In genomic region chr12:123094349-123095073, GRCh38 we compare ENCODE assay signal across 9 cellular contexts. TPM values are rescaled to one million over a fixed set of nuclear protein-coding genes. Genes with fewer than 3 reads are reported as not detected.
DNase-seq lines count a peak whose midpoint lies in the region; ATAC-seq and TF ChIP-seq lines count a peak whose summit lies in the region.
"Had no signal": no experiment of that assay in that cellular context is flagged by ENCODE, and none has a peak within 500 bp of the region (broad histone marks: within the 10 kb centered on the region; RNA-seq: fewer than 3 reads in every experiment).

No MANE protein-coding gene starts in this region.

- POLR2A ChIA-PET in PC-3 (lab: Charles Lee; ENCODE audit: unreplicated experiment): no interaction called here
- POLR2A ChIA-PET in CD4-positive, alpha-beta memory T cell (lab: Charles Lee; ENCODE audit: partially characterized antibody): interaction anchor here (0.6 kb wide), 1 partner anchor 320 kb away, joined by 5 read pairs; no protein-coding TSS in a partner anchor

- no peak for TF ChIP-seq CTCF in BE2C (IDR thresholded peaks at IDR 0.05; ENCODE audit: low read depth, low read length)
- TF ChIP-seq CTCF in PC-3 (conservative IDR thresholded peaks at IDR 0.05; ENCODE audit: low read depth, low read length): no peak
- TF ChIP-seq CTCF in nephron progenitor cell (IDR thresholded peaks at IDR 0.05): no peak

- H3K4me1 Mint-ChIP-seq in nephron progenitor cell: peaks cover 86% of the 10 kb centered on the region
- H3K4me1 Mint-ChIP-seq in CD4-positive, alpha-beta memory T cell: peaks cover 0 to 7% (median 1%) of the 10 kb centered on the region in 4 donors

- H3K36me3 Mint-ChIP-seq in nephron progenitor cell (ENCODE audit: low read depth): no peaks in the 10 kb centered on the region
- no peaks in the 10 kb centered on the region for H3K36me3 Mint-ChIP-seq in CD4-positive, alpha-beta memory T cell

- H2AFZ ChIP-seq in PC-3 (ENCODE audit: low read length): no peak overlapping the region

- H3K27ac ChIP-seq in PC-3 (ENCODE audit: low read length): peak overlapping the region; percentile 69
- H3K27ac ChIP-seq in esophagus (ENCODE audit: low read depth in 2 of 2, low read length in 1 of 2): peak overlapping the region; percentile 61 to 78
- H3K27ac ChIP-seq in CD4-positive, alpha-beta memory T cell (ENCODE audit: low read depth, low read length): no peak overlapping the region

- CTCF ChIA-PET in PC-3 (lab: Charles Lee): interaction anchor here (1.0 kb wide), 1 partner anchor 51 kb away, joined by 4 read pairs; no protein-coding TSS in a partner anchor
- CTCF ChIA-PET in CD4-positive, alpha-beta memory T cell (lab: Charles Lee; ENCODE audit: partially characterized antibody): interaction anchor here (0.6 kb wide), 1 partner anchor 209 kb away, joined by 3 read pairs; no protein-coding TSS in a partner anchor

- ATAC-seq in PC-3: peak; percentile 69

- H3K27me3 Mint-ChIP-seq in nephron progenitor cell (ENCODE audit: low read depth, poor library complexity): peaks cover 6% of the 10 kb centered on the region
- H3K27me3 Mint-ChIP-seq in CD4-positive, alpha-beta memory T cell: no peaks in the 10 kb centered on the region
- H3K27me3 Mint-ChIP-seq: activated T-cell treated with anti-CD3 and anti-CD28 coated beads, Interleukin-2, amount 50 U/mL, for 24 hours had no signal

- H3K4me3 ChIP-seq in BE2C (ENCODE audit: low read depth, low read length) (no peak overlapping the region), PC-3 (ENCODE audit: low read length) (peak overlapping the region; percentile 24; the same call in 1 of the 2 replicates), esophagus (ENCODE audit: low read depth in 1 of 2, low read length in 2 of 2) (no peak overlapping the region)
- no peak overlapping the region for H3K4me3 ChIP-seq in CD4-positive, alpha-beta memory T cell (ENCODE audit: low read length in 2 of 2)

- H3K27ac Mint-ChIP-seq in nephron progenitor cell: peak overlapping the region; percentile 17
- no peak overlapping the region for H3K27ac Mint-ChIP-seq in CD4-positive, alpha-beta memory T cell
- H3K27ac Mint-ChIP-seq: activated T-cell treated with anti-CD3 and anti-CD28 coated beads, Interleukin-2, amount 50 U/mL, for 24 hours had no signal

- no peaks in the 10 kb centered on the region for H3K9me3 Mint-ChIP-seq in nephron progenitor cell
- no peaks in the 10 kb centered on the region for H3K9me3 Mint-ChIP-seq in CD4-positive, alpha-beta memory T cell
- H3K9me3 Mint-ChIP-seq: activated T-cell treated with anti-CD3 and anti-CD28 coated beads, Interleukin-2, amount 50 U/mL, for 24 hours had no signal

- H3K9me3 ChIP-seq in BE2C (no peaks in the 10 kb centered on the region), PC-3 (ENCODE audit: low read length) (no peaks in the 10 kb centered on the region), esophagus (ENCODE audit: control insufficient read depth in 2 of 2, insufficient read depth in 1 of 2, low read depth in 1 of 2, low read length in 1 of 2) (no peaks in the 10 kb centered on the region)
- H3K9me3 ChIP-seq in CD4-positive, alpha-beta memory T cell (ENCODE audit: control insufficient read depth in 1 of 2, low read length in 2 of 2): no peaks in the 10 kb centered on the region

- H3K4me1 ChIP-seq in BE2C (peaks cover 21% of the 10 kb centered on the region), PC-3 (ENCODE audit: insufficient read depth, low read length) (peaks cover 52% of the 10 kb centered on the region), esophagus (ENCODE audit: control insufficient read depth in 2 of 2, insufficient read depth in 2 of 2, low read length in 1 of 2) (peaks cover 16 to 17% of the 10 kb centered on the region in 2 donors)
- no peaks in the 10 kb centered on the region for H3K4me1 ChIP-seq in CD4-positive, alpha-beta memory T cell (ENCODE audit: insufficient read depth, low read length)

- BruUV-seq in PC-3 (replicated peaks; lab: Mats Ljungman, UMichigan): no TSS peak

- H4K20me1 ChIP-seq in PC-3 (ENCODE audit: low read length): no peaks in the 10 kb centered on the region

- WGBS in esophagus, 2 donors: 49 to 58% methylated on average over 18 of the region's 18 CpGs

- no peaks in the 10 kb centered on the region for H3K79me2 ChIP-seq in PC-3 (ENCODE audit: low read length)

- H3K9me2 ChIP-seq in PC-3 (replicated peaks; ENCODE audit: low read length): no peaks in the 10 kb centered on the region

- peaks cover 8% of the 10 kb centered on the region for H3F3A ChIP-seq in PC-3 (ENCODE audit: low read length, unreplicated experiment)

- DNase-seq in BE2C (peak; percentile 51), PC-3 (peak; percentile 96), nephron progenitor cell (peak; percentile 54), superior temporal gyrus (ENCODE audit: extremely low spot score) (no peak), HT-29 (ENCODE audit: low spot score) (no peak)
- DNase-seq in activated T-cell treated with anti-CD3 and anti-CD28 coated beads, Interleukin-2, amount 50 U/mL, for 1 hour: no peak
- DNase-seq in CD4-positive, alpha-beta memory T cell: no peak
- DNase-seq: activated T-cell treated with anti-CD3 and anti-CD28 coated beads, Interleukin-2, amount 50 U/mL, for 24 hours had no signal

- peak overlapping the region; percentile 72 for H3K4me2 ChIP-seq in PC-3 (ENCODE audit: low read length)

- no peaks in the 10 kb centered on the region for H3K36me3 ChIP-seq in BE2C
- no peaks in the 10 kb centered on the region; the same call in 1 of the 2 replicates for H3K36me3 ChIP-seq in PC-3 (ENCODE audit: low read depth, low read length)
- no peaks in the 10 kb centered on the region for H3K36me3 ChIP-seq in esophagus (ENCODE audit: control insufficient read depth in 2 of 2, insufficient read depth in 2 of 2, low read length in 1 of 2)
- no peaks in the 10 kb centered on the region for H3K36me3 ChIP-seq in CD4-positive, alpha-beta memory T cell (ENCODE audit: insufficient read depth, low read length)

- intact Hi-C loops in PC-3 (cut with micrococcal nuclease): loop anchor here (2.0 kb wide), 1 partner anchor 52 kb away; no protein-coding TSS in a partner anchor
- intact Hi-C loops in CD4-positive, alpha-beta memory T cell (cut with micrococcal nuclease): no loop called here

- H3K9ac ChIP-seq in PC-3 (ENCODE audit: low read length): 0 out of 2 replicates have a peak overlapping the region, but pooled peaks have one; percentile 19

- H3K27me3 ChIP-seq in BE2C (no peaks in the 10 kb centered on the region), PC-3 (ENCODE audit: low read length) (no peaks in the 10 kb centered on the region), esophagus (ENCODE audit: control insufficient read depth in 1 of 2, insufficient read depth in 2 of 2, low read length in 2 of 2) (no peaks in the 10 kb centered on the region)
- no peaks in the 10 kb centered on the region for H3K27me3 ChIP-seq in CD4-positive, alpha-beta memory T cell (ENCODE audit: insufficient read depth, low read length)

- peak overlapping the region; percentile 15 for H3K4me3 Mint-ChIP-seq in nephron progenitor cell
- no peak overlapping the region for H3K4me3 Mint-ChIP-seq in CD4-positive, alpha-beta memory T cell
- H3K4me3 Mint-ChIP-seq: activated T-cell treated with anti-CD3 and anti-CD28 coated beads, Interleukin-2, amount 50 U/mL, for 24 hours had no signal

RNA-seq across cellular contexts. Expression of gene PITPNM2, which starts 56.4 kb away (rescaled TPM):
- 3.6 TPM for polyA plus RNA-seq in BE2C (2012; ENCODE audit: insufficient read depth, insufficient read length, low read depth)
- total RNA-seq in PC-3 (2014; rRNA removed): 5.6 and 8.1 TPM in 2 replicates
- 1 to 10 TPM; 4.1 to 7.8 TPM for polyA plus RNA-seq in esophagus
- total RNA-seq in CD4-positive, alpha-beta memory T cell: 10 to 100 TPM; 15.7 to 16.8 TPM
- 1 to 10 TPM in 1 of 2 donors, under 1 TPM in 1; 0.77 to 3.3 TPM for polyA plus RNA-seq in CD4-positive, alpha-beta memory T cell
- 0.99 and 1.6 TPM in 2 replicates for total RNA-seq in HT-29 (2014; rRNA removed; shearing (Covaris generic))

Comparison
In these comparisons a context has a peak if more than half of its experiments do, and no peak if none do; other contexts are left out.
1. DNase-seq: peak in BE2C (single experiment), PC-3 (single experiment) and nephron progenitor cell (single experiment); none in superior temporal gyrus (single experiment), activated T-cell treated with anti-CD3 and anti-CD28 coated beads, Interleukin-2, amount 50 U/mL, for 1 hour (single experiment), CD4-positive, alpha-beta memory T cell (0 of 5) and HT-29 (single experiment).